14 cellular contexts compared by ENCODE assay signal in genomic region chr6:130405549-130405948, GRCh38.
"Had no signal": no experiment of that assay in that cellular context is flagged by ENCODE, and none has a peak within 500 bp of the region (broad histone marks: within the 10 kb centered on the region; RNA-seq: fewer than 3 reads in every experiment).

No MANE protein-coding gene starts in this region.

- H3K27me3 ChIP-seq: right atrium auricular region, sigmoid colon had no signal

- DNase-seq: effector CD4-positive, alpha-beta T cell; heart left ventricle; hippocampal formation; kidney glomerular epithelial cell; mesendoderm; naive B cell; sigmoid colon; stimulated activated CD4-positive, alpha-beta T cell treated with anti-CD3 and anti-CD28 coated beads, Interleukin-12 subunit alpha, Interleukin-12 subunit beta, amount 100 ng/mL, for 4 hours; stimulated activated naive CD4-positive, alpha-beta T cell treated with Interleukin-2 at 50 U/mL for 16 hours had no signal

- H3K27ac ChIP-seq: coronary artery, heart left ventricle, right atrium auricular region, sigmoid colon, skin epidermis had no signal

- H3K36me3 ChIP-seq: heart left ventricle, right atrium auricular region, sigmoid colon had no signal

- H3K4me1 ChIP-seq: heart left ventricle, right atrium auricular region, sigmoid colon had no signal

- FAIRE-seq: frontal cortex, urothelium cell line had no signal

- ATAC-seq: heart left ventricle had no signal

- H3K9me3 ChIP-seq: heart left ventricle, right atrium auricular region had no signal

- H3K4me3 ChIP-seq: coronary artery, heart left ventricle, right atrium auricular region, sigmoid colon, skin epidermis had no signal
